ENCODE assay signal across 1 cellular context in the genomic region with DNA sequence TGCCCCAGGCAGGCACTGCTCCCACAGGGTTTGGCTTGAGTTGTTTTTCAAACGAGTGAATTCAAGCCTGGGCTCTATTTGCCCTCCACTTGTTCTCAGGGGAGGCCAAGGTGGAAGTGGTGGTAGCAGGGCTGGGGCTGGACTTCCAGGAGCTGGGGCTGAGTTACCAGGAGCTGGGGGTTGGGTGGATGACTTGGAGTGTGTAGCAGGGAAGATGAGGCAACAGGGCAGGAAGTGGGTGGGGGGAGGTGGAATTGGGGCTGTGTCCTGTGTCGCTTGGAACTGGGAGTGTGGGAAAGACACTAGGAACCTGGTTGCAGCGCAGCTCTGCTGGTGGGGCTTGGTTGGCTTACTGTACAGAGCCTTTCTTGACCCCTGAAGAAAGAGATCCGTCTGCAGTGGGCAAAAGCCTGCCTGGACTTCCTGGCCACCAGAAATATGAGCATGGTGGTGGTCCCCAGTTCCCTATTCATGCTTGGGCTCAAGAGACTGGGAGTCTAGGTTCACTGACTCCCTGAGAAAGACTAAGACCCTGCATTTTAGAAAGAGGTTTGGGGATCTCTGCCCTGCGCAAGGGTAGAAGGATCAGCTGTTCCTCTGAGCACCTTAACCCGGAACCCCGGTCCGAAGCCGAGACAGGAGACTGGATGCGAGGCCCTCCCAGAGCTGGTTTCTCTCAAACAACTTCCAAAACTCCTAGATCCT.
TF ChIP-seq lines count a peak whose summit lies in the region.

No MANE protein-coding gene starts in this region.

TF ChIP-seq in HepG2, 621 proteins besides CTCF, POLR2A, EP300 and RAD21 (continued from another document):
- TF ChIP-seq ZNF687 (CRISPR knock-in tag; IDR thresholded peaks at IDR 0.05) (peak; percentile 33), GZF1 (CRISPR knock-in tag; IDR thresholded peaks at IDR 0.05) (no peak)
